9 cellular contexts compared by ENCODE assay signal in genomic region chr15:55627730-55628368, GRCh38. TPM values are rescaled to one million over a fixed set of nuclear protein-coding genes. Genes with fewer than 3 reads are reported as not detected.
DNase-seq lines count a peak whose midpoint lies in the region; ATAC-seq and TF ChIP-seq lines count a peak whose summit lies in the region.
"Had no signal": no experiment of that assay in that cellular context is flagged by ENCODE, and none has a peak within 500 bp of the region (broad histone marks: within the 10 kb centered on the region; RNA-seq: fewer than 3 reads in every experiment).

No MANE protein-coding gene starts in this region.

- H3K27me3 ChIP-seq in adipocyte (replicated peaks; ENCODE audit: control insufficient read depth, insufficient read depth, low read length) (no peaks in the 10 kb centered on the region), kidney epithelial cell (ENCODE audit: control insufficient read depth, insufficient read depth, low read length) (no peaks in the 10 kb centered on the region)

- ATAC-seq in GM19035 (IDR thresholded peaks at IDR 0.05; ENCODE audit: unreplicated experiment) (no peak), T-helper 17 cell (no peak), GM18505 (IDR thresholded peaks at IDR 0.05; ENCODE audit: unreplicated experiment) (no peak)
- ATAC-seq in stimulated activated naive CD8-positive, alpha-beta T cell treated with anti-CD3 and anti-CD28 coated beads, Interleukin-15, amount 100 ng/mL, for 72 hours = no peak

- TF ChIP-seq CTCF in AG04449 (IDR thresholded peaks at IDR 0.05; ENCODE audit: insufficient read depth, low read length, missing control alignments) = no peak
- TF ChIP-seq CTCF in kidney epithelial cell (IDR thresholded peaks at IDR 0.05; ENCODE audit: insufficient read depth, low read length, poor library complexity, severe bottlenecking) = peak; percentile 1

- DNase-seq in AG04449 (ENCODE audit: low read depth, low spot score) = peak; percentile 55
- peak; percentile 69 for DNase-seq in HK-2 (ENCODE audit: unreplicated experiment)
- peak; percentile 95 for DNase-seq in adipocyte (ENCODE audit: low read depth)
- DNase-seq in kidney epithelial cell (ENCODE audit: low read depth) = peak; percentile 92
- DNase-seq in T-helper 17 cell = no peak
- DNase-seq in stimulated activated naive CD8-positive, alpha-beta T cell treated with anti-CD3 and anti-CD28 coated beads, Interleukin-15, amount 100 ng/mL, for 72 hours = no peak
- DNase-seq: NCI-H774 had no signal

- H3K4me3 ChIP-seq in AG04449 (ENCODE audit: low read depth, low read length) = no peak overlapping the region
- H3K4me3 ChIP-seq in adipocyte (ENCODE audit: low read length) = no peak overlapping the region
- H3K4me3 ChIP-seq in kidney epithelial cell (ENCODE audit: low read depth, low read length) = no peak overlapping the region

- peaks cover 6% of the 10 kb centered on the region for H3K4me1 ChIP-seq in adipocyte (ENCODE audit: control insufficient read depth, insufficient read depth, low read length)

- no peak for TF ChIP-seq POLR2A in GM18505 (IDR thresholded peaks at IDR 0.05; ENCODE audit: borderline replicate concordance, extremely low read depth, insufficient read depth, insufficient read length)

- CTCF ChIA-PET in AG04449 (lab: Yijun Ruan, JAX) = interaction anchor here (1.0 to 1.6 kb wide), 5 partner anchors 14 to 218 kb away, joined by 3 to 6 read pairs (median 4); no protein-coding TSS in a partner anchor

- H3K9me3 ChIP-seq in adipocyte (ENCODE audit: control insufficient read depth, low read length) = no peaks in the 10 kb centered on the region
- H3K9me3 ChIP-seq in T-helper 17 cell (ENCODE audit: control insufficient read depth, low read length, poor library complexity, severe bottlenecking) = no peaks in the 10 kb centered on the region

- H3K27me3 Mint-ChIP-seq in T-helper 17 cell = peaks cover 22% of the 10 kb centered on the region
- H3K27me3 Mint-ChIP-seq in stimulated activated naive CD8-positive, alpha-beta T cell treated with anti-CD3 and anti-CD28 coated beads, Interleukin-15, amount 100 ng/mL, for 72 hours = no peaks in the 10 kb centered on the region

- peaks cover 3% of the 10 kb centered on the region for H3K4me1 Mint-ChIP-seq in T-helper 17 cell
- H3K4me1 Mint-ChIP-seq in stimulated activated naive CD8-positive, alpha-beta T cell treated with anti-CD3 and anti-CD28 coated beads, Interleukin-15, amount 100 ng/mL, for 72 hours = no peaks in the 10 kb centered on the region

- H3K36me3 Mint-ChIP-seq in T-helper 17 cell (ENCODE audit: low read depth) = peaks cover 2% of the 10 kb centered on the region

- no peaks in the 10 kb centered on the region for H3K9me3 Mint-ChIP-seq in stimulated activated naive CD8-positive, alpha-beta T cell treated with anti-CD3 and anti-CD28 coated beads, Interleukin-15, amount 100 ng/mL, for 72 hours

- no peak overlapping the region for H3K4me3 Mint-ChIP-seq in T-helper 17 cell
- H3K4me3 Mint-ChIP-seq in stimulated activated naive CD8-positive, alpha-beta T cell treated with anti-CD3 and anti-CD28 coated beads, Interleukin-15, amount 100 ng/mL, for 72 hours = no peak overlapping the region

- H3K9ac ChIP-seq in adipocyte (ENCODE audit: low read length) = no peak overlapping the region

- POLR2A ChIA-PET in AG04449 (lab: Yijun Ruan, JAX) = interaction anchor here (0.6 kb wide), 1 partner anchor 14 kb away, joined by 3 read pairs; no protein-coding TSS in a partner anchor

- H3K36me3 ChIP-seq in adipocyte (ENCODE audit: control insufficient read depth, insufficient read depth, low read length, severe bottlenecking) = no peaks in the 10 kb centered on the region
- no peaks in the 10 kb centered on the region for H3K36me3 ChIP-seq in kidney epithelial cell (ENCODE audit: control insufficient read depth, insufficient read depth, low read length)

- H3K27ac Mint-ChIP-seq in T-helper 17 cell = no peak overlapping the region
- H3K27ac Mint-ChIP-seq in stimulated activated naive CD8-positive, alpha-beta T cell treated with anti-CD3 and anti-CD28 coated beads, Interleukin-15, amount 100 ng/mL, for 72 hours = no peak overlapping the region

RNA-seq across cellular contexts. Expression of gene PYGO1, which starts 39.7 kb away (rescaled TPM):
- total RNA-seq in kidney epithelial cell (6.8 and 10.3 TPM in 2 replicates), T-helper 17 cell (not detected)

Comparison
In these comparisons a context has a peak if more than half of its experiments do, and no peak if none do; other contexts are left out.
1. DNase-seq: peak in AG04449 (single experiment), HK-2 (single experiment), adipocyte (single experiment) and kidney epithelial cell (single experiment); none in T-helper 17 cell (0 of 3) and stimulated activated naive CD8-positive, alpha-beta T cell treated with anti-CD3 and anti-CD28 coated beads, Interleukin-15, amount 100 ng/mL, for 72 hours (0 of 2).